Comparison of ENCODE assay signal across 12 cellular contexts in genomic region chr10:79984851-79985250, GRCh38. TPM values are rescaled to one million over a fixed set of nuclear protein-coding genes. Genes with fewer than 3 reads are reported as not detected.
DNase-seq lines count a peak whose midpoint lies in the region; ATAC-seq and TF ChIP-seq lines count a peak whose summit lies in the region.
"Had no signal": no experiment of that assay in that cellular context is flagged by ENCODE, and none has a peak within 500 bp of the region (broad histone marks: within the 10 kb centered on the region; RNA-seq: fewer than 3 reads in every experiment).

No MANE protein-coding gene starts in this region.

- peaks cover 31% of the 10 kb centered on the region for H3K4me1 Mint-ChIP-seq in activated naive CD8-positive, alpha-beta T cell treated with anti-CD3 and anti-CD28 coated beads, Interleukin-2, amount 50 U/mL, for 24 hours

- no peaks in the 10 kb centered on the region for H3K36me3 Mint-ChIP-seq in activated naive CD8-positive, alpha-beta T cell treated with anti-CD3 and anti-CD28 coated beads, Interleukin-2, amount 50 U/mL, for 24 hours (ENCODE audit: low read depth)
- H3K36me3 Mint-ChIP-seq: activated naive CD8-positive, alpha-beta T cell treated with anti-CD3 and anti-CD28 coated beads, Interleukin-2, amount 10 ng/mL, durations not matched to agents 7 days and 5 days had no signal

- peak overlapping the region; percentile 8 for H3K27ac Mint-ChIP-seq in activated naive CD8-positive, alpha-beta T cell treated with anti-CD3 and anti-CD28 coated beads, Interleukin-2, amount 50 U/mL, for 24 hours
- H3K27ac Mint-ChIP-seq: activated naive CD8-positive, alpha-beta T cell treated with anti-CD3 and anti-CD28 coated beads, Interleukin-2, amount 10 ng/mL, durations not matched to agents 7 days and 5 days had no signal

- peak; percentile 83 for ATAC-seq in activated CD4-positive, CD25-positive, alpha-beta regulatory T cell treated with anti-CD3 and anti-CD28 coated beads, Interleukin-2, amount 50 U/mL, for 24 hours
- ATAC-seq in HG03066 (IDR thresholded peaks at IDR 0.05; ENCODE audit: low read depth, unreplicated experiment) (peak; percentile 80), GM21717 (IDR thresholded peaks at IDR 0.05; ENCODE audit: unreplicated experiment) (no peak), heart right ventricle (no peak)
- peak; percentile 92 for ATAC-seq in activated naive CD8-positive, alpha-beta T cell treated with anti-CD3 and anti-CD28 coated beads, Interleukin-2, amount 50 U/mL, for 24 hours
- ATAC-seq: A549 had no signal

- intact Hi-C loops in heart right ventricle (cut with DNase I): no loop called here

- peaks cover 0 to 26% (median 12%) of the 10 kb centered on the region in 9 donors for H3K4me1 ChIP-seq in heart right ventricle

- peaks cover 43% of the 10 kb centered on the region for H3K27me3 Mint-ChIP-seq in activated naive CD8-positive, alpha-beta T cell treated with anti-CD3 and anti-CD28 coated beads, Interleukin-2, amount 50 U/mL, for 24 hours

- no peak for TF ChIP-seq CTCF in heart right ventricle (IDR thresholded peaks at IDR 0.05)

- peaks cover 0 to 19% (median 4%) of the 10 kb centered on the region in 11 donors for H3K9me3 ChIP-seq in heart right ventricle
- H3K9me3 ChIP-seq: A549 had no signal

- 78 to 81% methylated on average over 9 of the region's 9 CpGs for WGBS in heart right ventricle, 2 donors

- DNase-seq in activated CD4-positive, CD25-positive, alpha-beta regulatory T cell (lab: John Stamatoyannopoulos, UW): no peak
- DNase-seq in activated naive CD8-positive, alpha-beta T cell treated with anti-CD3 and anti-CD28 coated beads, Interleukin-2, amount 50 U/mL, for 24 hours: peak; percentile 48
- peak; percentile 24 for DNase-seq in stimulated activated CD8-positive, alpha-beta memory T cell treated with anti-CD3 and anti-CD28 coated beads, Interleukin-4, amount 100 ng/mL, for 24 hours (ENCODE audit: low read depth)
- DNase-seq in ecto neural progenitor cell (ENCODE audit: low spot score) (no peak), heart right ventricle (no peak)
- DNase-seq: activated naive CD8-positive, alpha-beta T cell treated with anti-CD3 and anti-CD28 coated beads, Interleukin-2, amount 10 ng/mL, durations not matched to agents 7 days and 5 days had no signal

- H3K27ac ChIP-seq in heart right ventricle: no peak overlapping the region
- H3K27ac ChIP-seq: A549 had no signal

- no peak overlapping the region for H3K4me3 Mint-ChIP-seq in activated naive CD8-positive, alpha-beta T cell treated with anti-CD3 and anti-CD28 coated beads, Interleukin-2, amount 50 U/mL, for 24 hours
- H3K4me3 Mint-ChIP-seq: activated naive CD8-positive, alpha-beta T cell treated with anti-CD3 and anti-CD28 coated beads, Interleukin-2, amount 10 ng/mL, durations not matched to agents 7 days and 5 days had no signal

- H3K27me3 ChIP-seq in heart right ventricle: peaks cover 0 to 57% (median 21%) of the 10 kb centered on the region in 7 donors

- peaks cover 11% of the 10 kb centered on the region for H3K9me3 Mint-ChIP-seq in activated naive CD8-positive, alpha-beta T cell treated with anti-CD3 and anti-CD28 coated beads, Interleukin-2, amount 50 U/mL, for 24 hours

- H3K36me3 ChIP-seq in heart right ventricle: no peaks in the 10 kb centered on the region

- H3K4me3 ChIP-seq in heart right ventricle: no peak overlapping the region
- H3K4me3 ChIP-seq: A549 had no signal

RNA-seq across cellular contexts. Expression of gene SFTPD, which starts 35.9 kb away (rescaled TPM):
- total RNA-seq in heart right ventricle: 1 to 10 TPM in 4 of 10 donors, under 1 TPM in 6; 0.29 to 2.2 (median 0.87) TPM
- under 1 TPM in 1 of 2 donors, not detected in 1; 0.22 TPM for polyA plus RNA-seq in heart right ventricle
- total RNA-seq: activated naive CD8-positive, alpha-beta T cell treated with anti-CD3 and anti-CD28 coated beads, Interleukin-2, amount 10 ng/mL, durations not matched to agents 7 days and 5 days; fibroblast of lung; myocyte had no signal
- polyA plus RNA-seq: fibroblast of lung had no signal

Comparison
In these comparisons a context has a peak if more than half of its experiments do, and no peak if none do; other contexts are left out.
1. ATAC-seq: peak in activated CD4-positive, CD25-positive, alpha-beta regulatory T cell treated with anti-CD3 and anti-CD28 coated beads, Interleukin-2, amount 50 U/mL, for 24 hours (2 of 2), HG03066 (single experiment) and activated naive CD8-positive, alpha-beta T cell treated with anti-CD3 and anti-CD28 coated beads, Interleukin-2, amount 50 U/mL, for 24 hours (single experiment); none in GM21717 (single experiment) and heart right ventricle (0 of 8).
2. DNase-seq: peak in activated naive CD8-positive, alpha-beta T cell treated with anti-CD3 and anti-CD28 coated beads, Interleukin-2, amount 50 U/mL, for 24 hours (single experiment) and stimulated activated CD8-positive, alpha-beta memory T cell treated with anti-CD3 and anti-CD28 coated beads, Interleukin-4, amount 100 ng/mL, for 24 hours (single experiment); none in activated CD4-positive, CD25-positive, alpha-beta regulatory T cell (0 of 4), ecto neural progenitor cell (single experiment) and heart right ventricle (0 of 2).